In genomic region chr3:179347383-179348194, GRCh38 we compare ENCODE assay signal across 8 cellular contexts. TPM values are rescaled to one million over a fixed set of nuclear protein-coding genes. Genes with fewer than 3 reads are reported as not detected.
DNase-seq lines count a peak whose midpoint lies in the region; ATAC-seq lines count a peak whose summit lies in the region.

MFN1 (plus strand) TSS chr3:179347709; CDS start chr3:179348852, 1,143 bp downstream.

- peak; percentile 91 for ATAC-seq in GM21360 (IDR thresholded peaks at IDR 0.05; ENCODE audit: unreplicated experiment)
- peak; percentile 98 for ATAC-seq in effector memory CD8-positive, alpha-beta T cell (replicated peaks)

- peak; percentile 82 for DNase-seq in COLO668 (lab: John Stamatoyannopoulos, UW; ENCODE audit: unreplicated experiment)
- peak; percentile 98 for DNase-seq in HT1080 (ENCODE audit: low read depth)
- DNase-seq in NOMO-1 treated with DMSO at 0.1 percent for 48 hours (lab: John Stamatoyannopoulos, UW; ENCODE audit: unreplicated experiment) = peak; percentile 98
- DNase-seq in activated CD8-positive, alpha-beta memory T cell treated with anti-CD3 and anti-CD28 coated beads for 4 hours (ENCODE audit: low read depth in 2 of 2) = peak; percentile 73 to 79
- DNase-seq in effector memory CD8-positive, alpha-beta T cell = peak; percentile 84 to 85 (median 85)
- peak; percentile 98 for DNase-seq in medulla oblongata (ENCODE audit: extremely low spot score)
- peak; percentile 82 for DNase-seq in stimulated activated CD8-positive, alpha-beta memory T cell treated with anti-CD3 and anti-CD28 coated beads, Interleukin-12 subunit alpha, Interleukin-12 subunit beta, amount 100 ng/mL, for 1 hour (ENCODE audit: low read depth)

- H3K27me3 Mint-ChIP-seq in effector memory CD8-positive, alpha-beta T cell = no peaks in the 10 kb centered on the region

- peak within 1 kb of the TSS; percentile 98 to 99 for H3K4me3 Mint-ChIP-seq in effector memory CD8-positive, alpha-beta T cell

- H3K9me3 Mint-ChIP-seq in effector memory CD8-positive, alpha-beta T cell = no peaks in the 10 kb centered on the region

- H3K4me1 Mint-ChIP-seq in effector memory CD8-positive, alpha-beta T cell (ENCODE audit: low read depth in 2 of 2) = peaks cover 8 to 23% of the 10 kb centered on the region in 2 donors

- H3K27ac Mint-ChIP-seq in effector memory CD8-positive, alpha-beta T cell = peak within 1 kb of the TSS; percentile 95 to 97

- H3K36me3 Mint-ChIP-seq in effector memory CD8-positive, alpha-beta T cell (ENCODE audit: insufficient read depth) = peaks cover 14% of the 10 kb centered on the region

RNA-seq across cellular contexts. Expression of gene MFN1, which starts in this region (rescaled TPM):
- 45.8 and 46.3 TPM in 2 replicates for total RNA-seq in HT1080 (2014; rRNA removed; shearing (Covaris generic))
- 45.0 and 57.1 TPM in 2 replicates for polyA plus RNA-seq in HT1080 (2015; cell fraction: cytosol; rRNA removed)
- polyA plus RNA-seq in HT1080 (2015; cell fraction: nucleus; rRNA removed) = 130 and 139 TPM in 2 replicates

Comparison
In these comparisons a context has a peak if more than half of its experiments do, and no peak if none do; other contexts are left out.
1. Peak in every context shown above with its lines: DNase-seq and ATAC-seq.